9 cellular contexts compared by ENCODE assay signal in genomic region chr17:28524476-28525415, GRCh38. TPM values are rescaled to one million over a fixed set of nuclear protein-coding genes. Genes with fewer than 3 reads are reported as not detected.
A peak's percentile ranks its signal among the peaks of the same experiment; 100 is the strongest.
DNase-seq lines count a peak whose midpoint lies in the region; ATAC-seq, FAIRE-seq and TF ChIP-seq lines count a peak whose summit lies in the region.
"Had no signal": no experiment of that assay in that cellular context is flagged by ENCODE, and none has a peak within 500 bp of the region (broad histone marks: within the 10 kb centered on the region; RNA-seq: fewer than 3 reads in every experiment).

No MANE protein-coding gene starts in this region.

- H2AFZ ChIP-seq in K562 (ENCODE audit: low read depth, low read length) = peak overlapping the region; percentile 58; the same call in 1 of the 2 replicates

- in situ Hi-C loops in K562 (cut with MboI) = no loop called here

- H3K27me3 Mint-ChIP-seq in type B pancreatic cell = no peaks in the 10 kb centered on the region

- WGBS in K562 (ENCODE audit: insufficient coverage, low coverage, missing lambda C conversion rate) = 53% methylated on average over 24 of the region's 25 CpGs

- H3K9me3 ChIP-seq in K562 (replicated peaks; ENCODE audit: control insufficient read depth, insufficient read depth, low read depth, low read length) (peaks cover 8% of the 10 kb centered on the region), WERI-Rb-1 (ENCODE audit: severe bottlenecking) (no peaks in the 10 kb centered on the region), uterus (no peaks in the 10 kb centered on the region)

- no peaks in the 10 kb centered on the region for H3K9me3 Mint-ChIP-seq in type B pancreatic cell

- H3K4me1 ChIP-seq in K562 (replicated peaks in 1 of 2; ENCODE audit: control insufficient read depth in 2 of 2, insufficient read depth in 2 of 2, low read length in 2 of 2) (peaks cover 29 to 58% of the 10 kb centered on the region in 2 experiments; a peak in 4 of 5 replicates), uterus (no peaks in the 10 kb centered on the region)

- no peak for TF ChIP-seq RAD21 in K562 (CRISPR knock-in tag; conservative IDR thresholded peaks at IDR 0.05 in 1 of 2, IDR thresholded peaks at IDR 0.05 in 1 of 2)

- H3K4me1 Mint-ChIP-seq in type B pancreatic cell (ENCODE audit: unreplicated experiment) = peaks cover 33% of the 10 kb centered on the region

- DNase-seq in HFF-Myc (ENCODE audit: extremely low read depth, low read depth) (peak; percentile 20), K562 (ENCODE audit: extremely low read depth in 1 of 4, low spot score in 3 of 4) (peak in 2 of 4 experiments; percentile 25 to 28), left kidney (ENCODE audit: low read depth, low spot score) (peak; percentile 87), type B pancreatic cell (ENCODE audit: extremely low spot score, unreplicated experiment) (no peak), WERI-Rb-1 (no peak), activated T-cell treated with anti-CD3 and anti-CD28 coated beads for 4 hours (no peak), uterus (no peak)
- DNase-seq: effector memory CD4-positive, alpha-beta T cell had no signal

- H3K4me3 Mint-ChIP-seq in type B pancreatic cell = peak overlapping the region; percentile 25

- H3K27ac ChIP-seq in K562 (ENCODE audit: extremely low read depth, low read depth, low read length) = no peak overlapping the region; the same call in 2 of the 3 replicates
- no peak overlapping the region for H3K27ac ChIP-seq in WERI-Rb-1
- no peak overlapping the region for H3K27ac ChIP-seq in uterus

- CTCF ChIA-PET in K562 (lab: Yijun Ruan, JAX; ENCODE audit: low intra/inter-chr PET ratio) = no interaction called here

- no peaks in the 10 kb centered on the region for H4K20me1 ChIP-seq in K562 (replicated peaks; ENCODE audit: control insufficient read depth, insufficient read depth, low read length)

- intact Hi-C loops in K562 (cut with micrococcal nuclease) (no loop called here), uterus (cut with DNase I; ENCODE audit: low total_unique reads) (no loop called here)

- H3K9me1 ChIP-seq in K562 (ENCODE audit: control insufficient read depth, insufficient read depth, low read length) = no peaks in the 10 kb centered on the region

- TF ChIP-seq EP300 in K562 (IDR thresholded peaks at IDR 0.05; ENCODE audit: low read length) = no peak

- H3K36me3 ChIP-seq in K562 (ENCODE audit: control insufficient read depth, insufficient read depth, low read length) = no peaks in the 10 kb centered on the region
- no peaks in the 10 kb centered on the region for H3K36me3 ChIP-seq in WERI-Rb-1
- no peaks in the 10 kb centered on the region for H3K36me3 ChIP-seq in uterus

- POLR2A ChIA-PET in K562 (lab: Yijun Ruan, JAX) = no interaction called here

- FAIRE-seq in K562 (lab: Jason Lieb, UNC) = peak; percentile 46

- TF ChIP-seq CTCF in HFF-Myc (IDR thresholded peaks at IDR 0.05; ENCODE audit: low read depth, low read length, missing control alignments) (no peak), K562 (IDR thresholded peaks at IDR 0.05 in 2 of 3, conservative IDR thresholded peaks at IDR 0.05 in 1 of 3; ENCODE audit: insufficient read depth in 2 of 3, low read depth in 1 of 3, low read length in 3 of 3) (no peak), type B pancreatic cell (conservative IDR thresholded peaks at IDR 0.05) (no peak), WERI-Rb-1 (IDR thresholded peaks at IDR 0.05; ENCODE audit: low read depth, low read length) (no peak), uterus (IDR thresholded peaks at IDR 0.05) (no peak)

- no peaks in the 10 kb centered on the region for H3K79me2 ChIP-seq in K562 (ENCODE audit: control insufficient read depth, insufficient read depth, low read length)

- peak overlapping the region; percentile 81 for H3K27ac Mint-ChIP-seq in type B pancreatic cell

- no peak overlapping the region; the same call in 1 of the 2 replicates for H3K4me2 ChIP-seq in K562 (ENCODE audit: insufficient read depth, low read length)

- H3K9ac ChIP-seq in K562 (ENCODE audit: insufficient read depth in 1 of 2, low read depth in 2 of 2, low read length in 2 of 2) = peak overlapping the region in 1 of 2 experiments; percentile 2; a peak in 2 of 4 replicates

- H3K4me3 ChIP-seq in HFF-Myc (replicated peaks; ENCODE audit: low read depth, low read length) (no peak overlapping the region), K562 (no peak overlapping the region), WERI-Rb-1 (ENCODE audit: low read depth, low read length) (no peak overlapping the region), uterus (no peak overlapping the region)

- no peaks in the 10 kb centered on the region for H3K36me3 Mint-ChIP-seq in type B pancreatic cell

- BruUV-seq in K562 (replicated peaks; lab: Mats Ljungman, UMichigan) = no TSS peak

- peak; percentile 23 for ATAC-seq in K562
- ATAC-seq in HG02970 (IDR thresholded peaks at IDR 0.05; ENCODE audit: low FRiP score, unreplicated experiment) = no peak

- peaks cover 3 to 17% of the 10 kb centered on the region in 2 experiments; a peak in 3 of 5 replicates for H3K27me3 ChIP-seq in K562 (ENCODE audit: control insufficient read depth in 2 of 2, insufficient read depth in 2 of 2, low read length in 2 of 2)
- no peaks in the 10 kb centered on the region for H3K27me3 ChIP-seq in WERI-Rb-1 (ENCODE audit: insufficient read depth, low read depth, severe bottlenecking)
- no peaks in the 10 kb centered on the region for H3K27me3 ChIP-seq in uterus

- TF ChIP-seq POLR2A in K562 (conservative IDR thresholded peaks at IDR 0.05) = no peak
- no peak for TF ChIP-seq POLR2A in uterus (IDR thresholded peaks at IDR 0.05)

RNA-seq across cellular contexts. Expression of gene FOXN1, which starts 18.6 kb away (rescaled TPM):
- total RNA-seq in K562 (2011; cell fraction: chromatin; rRNA removed; ENCODE audit: low replicate concordance) = not detected in 2 replicates
- not detected in 2 replicates for total RNA-seq in K562 (2011; cell fraction: nucleolus; rRNA removed)
- not detected in 2 replicates for total RNA-seq in K562 (2011; cell fraction: nucleoplasm; rRNA removed)
- total RNA-seq in K562 (2014; rRNA removed) (not detected in 2 replicates), K562 (2014; rRNA removed; fragmentation: Illumina TruSeq; extraction: Trizol) (not detected in 2 replicates), K562 (2015; rRNA removed; fragmentation: Illumina TruSeq; extraction: Trizol) (not detected in 2 replicates), K562 (2021) (not detected in 2 replicates), type B pancreatic cell (ENCODE audit: low replicate concordance) (1.0 and 1.2 TPM in 2 replicates), uterus (not detected)
- polyA plus RNA-seq in K562 (2011; rRNA removed) (not detected in 2 replicates), K562 (2014; fragmentation: Illumina TruSeq; extraction: Trizol) (not detected in 2 replicates), K562 (2014; fragmentation: Nextera tagmentation; extraction: Ambion mirVana) (not detected), K562 (2014; rRNA removed) (not detected in 2 replicates)
- not detected in 2 replicates for polyA plus RNA-seq in K562 (2011; cell fraction: cytosol; rRNA removed)
- not detected in 2 replicates for polyA plus RNA-seq in K562 (2011; cell fraction: nucleus; rRNA removed)
- polyA plus RNA-seq in K562 (2012) = not detected in 2 replicates
- polyA minus RNA-seq in K562 (2011; rRNA and poly(A)+ RNA removed) = not detected in 2 replicates
- not detected in 2 replicates for polyA minus RNA-seq in K562 (2011; cell fraction: cytosol; rRNA and poly(A)+ RNA removed)
- not detected in 2 replicates for polyA minus RNA-seq in K562 (2011; cell fraction: nucleus; rRNA and poly(A)+ RNA removed)

RNA-seq across cellular contexts. Expression of gene UNC119, which starts 27.7 kb away (rescaled TPM):
- 28.5 and 62.9 TPM in 2 replicates for total RNA-seq in K562 (2011; cell fraction: chromatin; rRNA removed; ENCODE audit: low replicate concordance)
- total RNA-seq in K562 (2011; cell fraction: nucleolus; rRNA removed) = 57.0 and 57.2 TPM in 2 replicates
- 50.3 and 52.8 TPM in 2 replicates for total RNA-seq in K562 (2011; cell fraction: nucleoplasm; rRNA removed)
- total RNA-seq in K562 (2014; rRNA removed) (32.0 and 42.0 TPM in 2 replicates), K562 (2014; rRNA removed; fragmentation: Illumina TruSeq; extraction: Trizol) (7.0 and 8.9 TPM in 2 replicates), K562 (2015; rRNA removed; fragmentation: Illumina TruSeq; extraction: Trizol) (15.7 and 15.9 TPM in 2 replicates), K562 (2021) (16.3 and 21.1 TPM in 2 replicates), type B pancreatic cell (ENCODE audit: low replicate concordance) (40.2 and 52.2 TPM in 2 replicates), uterus (10 to 100 TPM in 3 of 4 donors, 1 to 10 TPM in 1; 4.1 to 28.5 (median 21.6) TPM)
- polyA plus RNA-seq in K562 (2011; rRNA removed) (47.7 and 62.5 TPM in 2 replicates), K562 (2014; fragmentation: Illumina TruSeq; extraction: Trizol) (18.5 and 21.5 TPM in 2 replicates), K562 (2014; fragmentation: Nextera tagmentation; extraction: Ambion mirVana) (1 to 10 TPM in 1 of 2 experiments, under 1 TPM in 1; 0.37 to 1.0 TPM), K562 (2014; rRNA removed) (29.1 and 29.6 TPM in 2 replicates)
- polyA plus RNA-seq in K562 (2011; cell fraction: cytosol; rRNA removed) = 41.8 and 64.9 TPM in 2 replicates
- polyA plus RNA-seq in K562 (2011; cell fraction: nucleus; rRNA removed) = 114 and 146 TPM in 2 replicates
- 12.8 and 25.6 TPM in 2 replicates for polyA plus RNA-seq in K562 (2012)
- 6.9 and 11.3 TPM in 2 replicates for polyA minus RNA-seq in K562 (2011; rRNA and poly(A)+ RNA removed)
- polyA minus RNA-seq in K562 (2011; cell fraction: cytosol; rRNA and poly(A)+ RNA removed) = 6.6 and 14.3 TPM in 2 replicates
- 23.4 and 27.1 TPM in 2 replicates for polyA minus RNA-seq in K562 (2011; cell fraction: nucleus; rRNA and poly(A)+ RNA removed)

RNA-seq across cellular contexts. Expression of gene PIGS, which starts 46.6 kb away (rescaled TPM):
- 166 and 297 TPM in 2 replicates for total RNA-seq in K562 (2011; cell fraction: chromatin; rRNA removed; ENCODE audit: low replicate concordance)
- 236 and 239 TPM in 2 replicates for total RNA-seq in K562 (2011; cell fraction: nucleolus; rRNA removed)
- 231 and 242 TPM in 2 replicates for total RNA-seq in K562 (2011; cell fraction: nucleoplasm; rRNA removed)
- total RNA-seq in K562 (2014; rRNA removed) (55.1 and 86.9 TPM in 2 replicates), K562 (2014; rRNA removed; fragmentation: Illumina TruSeq; extraction: Trizol) (52.5 and 57.6 TPM in 2 replicates), K562 (2015; rRNA removed; fragmentation: Illumina TruSeq; extraction: Trizol) (51.5 and 55.3 TPM in 2 replicates), K562 (2021) (109 and 114 TPM in 2 replicates), type B pancreatic cell (ENCODE audit: low replicate concordance) (66.1 and 75.0 TPM in 2 replicates), uterus (10 to 100 TPM in 2 of 4 donors, 1 to 10 TPM in 2; 7.2 to 48.3 (median 26.6) TPM)
- polyA plus RNA-seq in K562 (2011; rRNA removed) (64.4 and 76.9 TPM in 2 replicates), K562 (2014; fragmentation: Illumina TruSeq; extraction: Trizol) (138 TPM in 2 replicates), K562 (2014; fragmentation: Nextera tagmentation; extraction: Ambion mirVana) (10 to 100 TPM; 47.5 to 55.8 TPM), K562 (2014; rRNA removed) (68.4 and 68.7 TPM in 2 replicates)
- 69.3 and 115 TPM in 2 replicates for polyA plus RNA-seq in K562 (2011; cell fraction: cytosol; rRNA removed)
- 101 and 179 TPM in 2 replicates for polyA plus RNA-seq in K562 (2011; cell fraction: nucleus; rRNA removed)
- polyA plus RNA-seq in K562 (2012) = 112 and 132 TPM in 2 replicates
- polyA minus RNA-seq in K562 (2011; rRNA and poly(A)+ RNA removed) = 29.4 and 51.4 TPM in 2 replicates
- 27.1 and 48.7 TPM in 2 replicates for polyA minus RNA-seq in K562 (2011; cell fraction: cytosol; rRNA and poly(A)+ RNA removed)
- polyA minus RNA-seq in K562 (2011; cell fraction: nucleus; rRNA and poly(A)+ RNA removed) = 32.1 and 40.7 TPM in 2 replicates

RNA-seq across cellular contexts. Expression of gene SLC13A2, which starts 51.3 kb away (rescaled TPM):
- total RNA-seq in K562 (2011; cell fraction: chromatin; rRNA removed; ENCODE audit: low replicate concordance) = not detected in 2 replicates
- not detected in 2 replicates for total RNA-seq in K562 (2011; cell fraction: nucleolus; rRNA removed)
- not detected in 2 replicates for total RNA-seq in K562 (2011; cell fraction: nucleoplasm; rRNA removed)
- not detected in 2 replicates for total RNA-seq in K562 (2014; rRNA removed)
- total RNA-seq in K562 (2014; rRNA removed; fragmentation: Illumina TruSeq; extraction: Trizol) = not detected in 2 replicates
- not detected in 2 replicates for total RNA-seq in K562 (2015; rRNA removed; fragmentation: Illumina TruSeq; extraction: Trizol)
- total RNA-seq in K562 (2021) = 0.13 TPM in 1 of 2 replicates, not detected in the other
- polyA plus RNA-seq in K562 (2011; rRNA removed) = not detected in 2 replicates
- polyA plus RNA-seq in K562 (2011; cell fraction: cytosol; rRNA removed) = not detected in 2 replicates
- not detected in 2 replicates for polyA plus RNA-seq in K562 (2011; cell fraction: nucleus; rRNA removed)
- polyA plus RNA-seq in K562 (2012) = not detected in 2 replicates
- not detected in 2 replicates for polyA plus RNA-seq in K562 (2014; fragmentation: Illumina TruSeq; extraction: Trizol)
- not detected for polyA plus RNA-seq in K562 (2014; fragmentation: Nextera tagmentation; extraction: Ambion mirVana)
- polyA plus RNA-seq in K562 (2014; rRNA removed) = not detected in 2 replicates
- not detected in 2 replicates for polyA minus RNA-seq in K562 (2011; rRNA and poly(A)+ RNA removed)
- not detected in 2 replicates for polyA minus RNA-seq in K562 (2011; cell fraction: cytosol; rRNA and poly(A)+ RNA removed)
- polyA minus RNA-seq in K562 (2011; cell fraction: nucleus; rRNA and poly(A)+ RNA removed) = not detected in 2 replicates
- total RNA-seq in type B pancreatic cell (ENCODE audit: low replicate concordance) = 1.2 and 8.7 TPM in 2 replicates
- total RNA-seq in uterus = not detected

RNA-seq across cellular contexts. Expression of gene ALDOC, which starts 51.9 kb away (rescaled TPM):
- 193 and 319 TPM in 2 replicates for total RNA-seq in K562 (2011; cell fraction: chromatin; rRNA removed; ENCODE audit: low replicate concordance)
- total RNA-seq in K562 (2011; cell fraction: nucleolus; rRNA removed) = 209 and 250 TPM in 2 replicates
- total RNA-seq in K562 (2011; cell fraction: nucleoplasm; rRNA removed) = 213 and 242 TPM in 2 replicates
- total RNA-seq in K562 (2014; rRNA removed) (93.5 and 102 TPM in 2 replicates), K562 (2014; rRNA removed; fragmentation: Illumina TruSeq; extraction: Trizol) (52.0 and 64.1 TPM in 2 replicates), K562 (2015; rRNA removed; fragmentation: Illumina TruSeq; extraction: Trizol) (42.8 and 43.2 TPM in 2 replicates), K562 (2021) (69.8 and 74.2 TPM in 2 replicates), type B pancreatic cell (ENCODE audit: low replicate concordance) (7.1 and 12.6 TPM in 2 replicates), uterus (10 to 100 TPM in 2 of 4 donors, 1 to 10 TPM in 2; 4.1 to 17.8 (median 11.1) TPM)
- polyA plus RNA-seq in K562 (2011; rRNA removed) (263 and 354 TPM in 2 replicates), K562 (2014; fragmentation: Illumina TruSeq; extraction: Trizol) (110 and 122 TPM in 2 replicates), K562 (2014; fragmentation: Nextera tagmentation; extraction: Ambion mirVana) (100 to 1,000 TPM in 1 of 2 experiments, 10 to 100 TPM in 1; 93.5 to 124 TPM), K562 (2014; rRNA removed) (99.2 and 113 TPM in 2 replicates)
- polyA plus RNA-seq in K562 (2011; cell fraction: cytosol; rRNA removed) = 404 and 465 TPM in 2 replicates
- polyA plus RNA-seq in K562 (2011; cell fraction: nucleus; rRNA removed) = 420 and 425 TPM in 2 replicates
- polyA plus RNA-seq in K562 (2012) = 119 and 134 TPM in 2 replicates
- 264 and 310 TPM in 2 replicates for polyA minus RNA-seq in K562 (2011; rRNA and poly(A)+ RNA removed)
- polyA minus RNA-seq in K562 (2011; cell fraction: cytosol; rRNA and poly(A)+ RNA removed) = 143 and 155 TPM in 2 replicates
- polyA minus RNA-seq in K562 (2011; cell fraction: nucleus; rRNA and poly(A)+ RNA removed) = 82.8 and 138 TPM in 2 replicates

Comparison
In these comparisons a context has a peak if more than half of its experiments do, and no peak if none do; other contexts are left out.
1. DNase-seq: peak in HFF-Myc (single experiment) and left kidney (single experiment); none in type B pancreatic cell (single experiment), WERI-Rb-1 (single experiment), activated T-cell treated with anti-CD3 and anti-CD28 coated beads for 4 hours (single experiment) and uterus (0 of 2).